ENCODE assay signal across 8 cellular contexts in the genomic region with DNA sequence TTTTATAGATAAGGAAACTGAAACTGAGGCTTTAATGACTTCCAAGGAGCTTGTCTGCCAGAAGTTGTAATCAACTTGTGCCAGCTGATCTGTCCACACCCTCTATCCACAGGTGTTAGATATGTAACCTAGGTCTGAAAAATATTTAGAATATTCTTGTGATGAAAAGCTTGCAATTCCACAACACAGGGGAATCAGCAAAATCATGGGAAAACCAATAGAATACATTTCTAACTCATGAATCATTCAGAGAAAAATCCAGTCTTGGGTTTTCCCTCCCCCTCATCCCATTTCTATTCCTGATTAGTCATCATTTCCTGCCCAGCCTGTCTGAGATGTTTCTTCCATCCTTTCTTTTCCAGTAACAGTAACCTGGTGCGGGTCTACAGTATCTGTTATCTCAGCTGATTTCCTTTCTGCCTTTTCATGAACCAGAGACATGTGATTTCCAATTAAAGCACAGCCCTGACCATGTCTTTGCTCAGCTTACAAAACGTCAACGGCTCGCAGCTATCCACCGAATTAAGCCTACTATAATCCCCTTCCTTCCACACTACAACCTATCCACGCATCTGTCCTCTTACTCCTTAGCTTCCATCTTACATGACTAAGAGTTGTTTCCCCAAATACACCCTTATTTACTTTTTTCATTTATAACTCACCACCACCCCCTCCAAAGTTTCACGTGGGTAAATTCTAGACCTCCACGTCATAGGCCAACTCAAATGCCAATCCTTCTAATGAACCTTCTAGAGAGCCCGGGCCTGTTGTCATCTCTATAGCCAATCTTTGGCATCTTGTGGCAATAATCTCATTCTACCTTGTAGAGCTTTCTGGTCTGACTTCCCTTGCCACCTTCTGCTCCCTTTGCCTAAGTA. TPM values are rescaled to one million over a fixed set of nuclear protein-coding genes. Genes with fewer than 3 reads are reported as not detected.
DNase-seq lines count a peak whose midpoint lies in the region; ATAC-seq and TF ChIP-seq lines count a peak whose summit lies in the region.

No MANE protein-coding gene starts in this region.

- TF ChIP-seq CTCF in 22Rv1 (IDR thresholded peaks at IDR 0.05): no peak
- TF ChIP-seq CTCF in OCI-LY7 (conservative IDR thresholded peaks at IDR 0.05; ENCODE audit: low read length): no peak
- no peak for TF ChIP-seq CTCF in brain microvascular endothelial cell (IDR thresholded peaks at IDR 0.05; ENCODE audit: low read depth, low read length, missing control alignments)

- H3K4me3 ChIP-seq in OCI-LY7 (ENCODE audit: low read depth, low read length, poor library complexity, severe bottlenecking): peak overlapping the region; percentile 88
- peak overlapping the region; percentile 89 for H3K4me3 ChIP-seq in brain microvascular endothelial cell (ENCODE audit: low read depth, low read length)

- DNase-seq in OCI-LY7 (ENCODE audit: low spot score): no peak
- peak; percentile 92 for DNase-seq in brain microvascular endothelial cell
- peak; percentile 87 for DNase-seq in iris pigment epithelial cell (ENCODE audit: low read depth)
- peak in 1 of 2 donors; percentile 55 for DNase-seq in stimulated activated effector memory CD8-positive, alpha-beta T cell treated with anti-CD3 and anti-CD28 coated beads, Interleukin-12 subunit alpha, Interleukin-12 subunit beta, amount 100 ng/mL, for 72 hours (ENCODE audit: low spot score in 2 of 2)
- DNase-seq in NCI-H1436 (lab: John Stamatoyannopoulos, UW): no peak

- CTCF ChIA-PET in OCI-LY7 (lab: Charles Lee; ENCODE audit: unreplicated experiment): interaction anchor here (1.6 kb wide), 1 partner anchor 12 kb away, joined by 5 read pairs; no protein-coding TSS in a partner anchor

- H3K27ac Mint-ChIP-seq in stimulated activated effector memory CD8-positive, alpha-beta T cell treated with anti-CD3 and anti-CD28 coated beads, Interleukin-12 subunit alpha, Interleukin-12 subunit beta, amount 100 ng/mL, for 72 hours: peak overlapping the region; percentile 96

- H3K79me2 ChIP-seq in OCI-LY7 (ENCODE audit: insufficient read depth, low read depth, low read length): peaks cover 35% of the 10 kb centered on the region

- intact Hi-C loops in OCI-LY7 (cut with micrococcal nuclease; ENCODE audit: unreplicated experiment): loop anchor here (1.0 to 5.0 kb wide), 4 partner anchors 69 to 1138 kb away; a partner anchor contains a TSS

- in situ Hi-C loops in brain microvascular endothelial cell (cut with HindIII; ENCODE audit: low pct_ligation_motif_present, low sequenced_read_pairs): no loop called here

- peaks cover 20% of the 10 kb centered on the region for H3K4me1 ChIP-seq in ES-I3 (ENCODE audit: insufficient read depth, low read length)
- peaks cover 36% of the 10 kb centered on the region for H3K4me1 ChIP-seq in OCI-LY7 (ENCODE audit: insufficient read depth, low read length, poor library complexity, severe bottlenecking)

- no TSS peak for BruUV-seq in OCI-LY7 (replicated peaks; lab: Mats Ljungman, UMichigan)

- H3K9me2 ChIP-seq in OCI-LY7 (ENCODE audit: insufficient read depth, low read length): no peaks in the 10 kb centered on the region

- peaks cover 20% of the 10 kb centered on the region for H3K4me1 Mint-ChIP-seq in stimulated activated effector memory CD8-positive, alpha-beta T cell treated with anti-CD3 and anti-CD28 coated beads, Interleukin-12 subunit alpha, Interleukin-12 subunit beta, amount 100 ng/mL, for 72 hours

- H3K9me3 ChIP-seq in ES-I3 (ENCODE audit: control insufficient read depth, insufficient read depth, low read length) (no peaks in the 10 kb centered on the region), OCI-LY7 (ENCODE audit: low read length) (no peaks in the 10 kb centered on the region)

- H4K20me1 ChIP-seq in OCI-LY7 (ENCODE audit: insufficient read depth, low read length): peaks cover 13% of the 10 kb centered on the region; the same call in 1 of the 2 replicates

- POLR2A ChIA-PET in OCI-LY7 (lab: Charles Lee): interaction anchor here (0.6 to 1.9 kb wide), 12 partner anchors 8 to 772 kb away, joined by 3 to 7 read pairs (median 4); a partner anchor contains a TSS

- H3K9me3 Mint-ChIP-seq in stimulated activated effector memory CD8-positive, alpha-beta T cell treated with anti-CD3 and anti-CD28 coated beads, Interleukin-12 subunit alpha, Interleukin-12 subunit beta, amount 100 ng/mL, for 72 hours: no peaks in the 10 kb centered on the region

- peak overlapping the region; percentile 73; the same call in 1 of the 2 replicates for H2AFZ ChIP-seq in OCI-LY7 (ENCODE audit: low read length)

- ATAC-seq in HG02678 (IDR thresholded peaks at IDR 0.05; ENCODE audit: unreplicated experiment): peak; percentile 7
- ATAC-seq in stimulated activated effector memory CD8-positive, alpha-beta T cell treated with anti-CD3 and anti-CD28 coated beads, Interleukin-12 subunit alpha, Interleukin-12 subunit beta, amount 100 ng/mL, for 72 hours: peak; percentile 59

- H3K36me3 ChIP-seq in ES-I3 (ENCODE audit: insufficient read depth, low read length) (no peaks in the 10 kb centered on the region), OCI-LY7 (ENCODE audit: insufficient read depth, low read length) (peaks cover 10% of the 10 kb centered on the region), brain microvascular endothelial cell (replicated peaks) (peaks cover 2% of the 10 kb centered on the region)

- peak overlapping the region; percentile 99 for H3K9ac ChIP-seq in ES-I3 (ENCODE audit: low read depth, low read length)

- H3K36me3 Mint-ChIP-seq in stimulated activated effector memory CD8-positive, alpha-beta T cell treated with anti-CD3 and anti-CD28 coated beads, Interleukin-12 subunit alpha, Interleukin-12 subunit beta, amount 100 ng/mL, for 72 hours: peaks cover 6% of the 10 kb centered on the region

- peak overlapping the region; percentile 79 for H3K27ac ChIP-seq in 22Rv1
- peak overlapping the region; percentile 79 for H3K27ac ChIP-seq in OCI-LY7 (ENCODE audit: low read depth, low read length, poor library complexity, severe bottlenecking)
- H3K27ac ChIP-seq in brain microvascular endothelial cell: peak overlapping the region; percentile 100

- peak overlapping the region; percentile 64 for H3K4me2 ChIP-seq in OCI-LY7 (ENCODE audit: low read length)

- H3K4me3 Mint-ChIP-seq in stimulated activated effector memory CD8-positive, alpha-beta T cell treated with anti-CD3 and anti-CD28 coated beads, Interleukin-12 subunit alpha, Interleukin-12 subunit beta, amount 100 ng/mL, for 72 hours: peak overlapping the region; percentile 72

- H3K27me3 ChIP-seq in brain microvascular endothelial cell (replicated peaks): no peaks in the 10 kb centered on the region

RNA-seq across cellular contexts. Expression of a gene that starts 1.0 kb away (rescaled TPM):
- 12.7 and 22.8 TPM in 2 replicates for total RNA-seq in OCI-LY7 (2014; rRNA removed; shearing (Covaris generic))
- total RNA-seq in OCI-LY7 (2022): 16.8 and 17.8 TPM in 2 replicates

Comparison
In these comparisons a context has a peak if more than half of its experiments do, and no peak if none do; other contexts are left out.
1. DNase-seq: peak in brain microvascular endothelial cell (single experiment) and iris pigment epithelial cell (single experiment); none in OCI-LY7 (single experiment) and NCI-H1436 (single experiment).
2. Peak in every context shown above with its lines, with median percentiles within 50 percentile points of each other: H3K27ac ChIP-seq.